1 cellular context compared by ENCODE assay signal in genomic region chr1:62423580-62424242, GRCh38.
TF ChIP-seq lines count a peak whose summit lies in the region.

No MANE protein-coding gene starts in this region.

TF ChIP-seq in HepG2, 621 proteins besides CTCF, POLR2A, EP300 and RAD21 (continued from another document and continues in another):
- no peak for TF ChIP-seq ZBTB40 (IDR thresholded peaks at IDR 0.05)
- peak; percentile 84 for TF ChIP-seq ZBTB40 (CRISPR knock-in tag; IDR thresholded peaks at IDR 0.05)
- TF ChIP-seq NAIF1 (CRISPR knock-in tag; IDR thresholded peaks at IDR 0.05; ENCODE audit: borderline replicate concordance): no peak
- peak; percentile 83 for TF ChIP-seq ZNF501 (CRISPR knock-in tag; IDR thresholded peaks at IDR 0.05)
- TF ChIP-seq ZNF513 (CRISPR knock-in tag; conservative IDR thresholded peaks at IDR 0.05): no peak
- no peak for TF ChIP-seq ZNF484 (CRISPR knock-in tag; IDR thresholded peaks at IDR 0.05; ENCODE audit: borderline replicate concordance, low read depth)
- TF ChIP-seq FOSL1 (CRISPR knock-in tag; IDR thresholded peaks at IDR 0.05; ENCODE audit: borderline replicate concordance): 0 out of 2 replicates have a peak, but pooled peaks have one; percentile 3
- no peak for TF ChIP-seq ZBTB49 (CRISPR knock-in tag; IDR thresholded peaks at IDR 0.05; ENCODE audit: borderline replicate concordance)
- TF ChIP-seq ATF1 (CRISPR knock-in tag; IDR thresholded peaks at IDR 0.05): peak; percentile 72; the same call in 1 of the 2 replicates
- TF ChIP-seq ZNF772 (CRISPR knock-in tag; IDR thresholded peaks at IDR 0.05): peak; percentile 68; the same call in 1 of the 2 replicates
- no peak for TF ChIP-seq HNRNPUL1 (IDR thresholded peaks at IDR 0.05; ENCODE audit: low read depth, low read length)
- TF ChIP-seq ZNF780A (CRISPR knock-in tag; IDR thresholded peaks at IDR 0.05): peak; percentile 54; the same call in 1 of the 2 replicates
- TF ChIP-seq ARID5B (CRISPR knock-in tag; IDR thresholded peaks at IDR 0.05): peak; percentile 91
- no peak for TF ChIP-seq ELK4 (CRISPR knock-in tag; IDR thresholded peaks at IDR 0.05; ENCODE audit: borderline replicate concordance)
- TF ChIP-seq ZNF839 (CRISPR knock-in tag; IDR thresholded peaks at IDR 0.05; ENCODE audit: borderline replicate concordance): no peak
- TF ChIP-seq ZNF143 (CRISPR knock-in tag; IDR thresholded peaks at IDR 0.05): 0 out of 2 replicates have a peak, but pooled peaks have one; percentile 21
- no peak for TF ChIP-seq SP1 (IDR thresholded peaks at IDR 0.05)
- TF ChIP-seq SP1 (CRISPR knock-in tag; IDR thresholded peaks at IDR 0.05): peak; percentile 65; the same call in 1 of the 2 replicates
- peak; percentile 99 for TF ChIP-seq MAX (IDR thresholded peaks at IDR 0.05)
- no peak for TF ChIP-seq ZNF775 (CRISPR knock-in tag; IDR thresholded peaks at IDR 0.05; ENCODE audit: borderline replicate concordance)
- TF ChIP-seq ATF7 (IDR thresholded peaks at IDR 0.05): peak; percentile 96
- TF ChIP-seq ATF7 (CRISPR knock-in tag; IDR thresholded peaks at IDR 0.05): peak; percentile 85; the same call in 1 of the 2 replicates
- peak; percentile 52; the same call in 1 of the 2 replicates for TF ChIP-seq BRD4 (CRISPR knock-in tag; IDR thresholded peaks at IDR 0.05)
- TF ChIP-seq ZBTB8A (CRISPR knock-in tag; IDR thresholded peaks at IDR 0.05; ENCODE audit: borderline replicate concordance, low read depth): no peak
- 0 out of 2 replicates have a peak, but pooled peaks have one; percentile 41 for TF ChIP-seq ARHGAP35 (CRISPR knock-in tag; IDR thresholded peaks at IDR 0.05; ENCODE audit: borderline replicate concordance)
- TF ChIP-seq ZNF580 (CRISPR knock-in tag; IDR thresholded peaks at IDR 0.05; ENCODE audit: borderline replicate concordance, low read depth): peak; percentile 65; the same call in 1 of the 2 replicates
- TF ChIP-seq ZBTB37 (CRISPR knock-in tag; IDR thresholded peaks at IDR 0.05): peak; percentile 62; the same call in 1 of the 2 replicates
- no peak for TF ChIP-seq HINFP (CRISPR knock-in tag; IDR thresholded peaks at IDR 0.05; ENCODE audit: low read depth)
- TF ChIP-seq BHLHE40 (IDR thresholded peaks at IDR 0.05; ENCODE audit: low read length): peak; percentile 82
- TF ChIP-seq SIN3A (IDR thresholded peaks at IDR 0.05; ENCODE audit: borderline replicate concordance, low read depth, low read length): 0 out of 2 replicates have a peak, but pooled peaks have one; percentile 53
- TF ChIP-seq ZNF558 (CRISPR knock-in tag; IDR thresholded peaks at IDR 0.05; ENCODE audit: borderline replicate concordance): no peak; the same call in 1 of the 2 replicates
- 0 out of 2 replicates have a peak, but pooled peaks have one; percentile 68 for TF ChIP-seq ZNF605 (CRISPR knock-in tag; IDR thresholded peaks at IDR 0.05)
- no peak for TF ChIP-seq NFE2 (CRISPR knock-in tag; IDR thresholded peaks at IDR 0.05)
- no peak for TF ChIP-seq IKZF4 (CRISPR knock-in tag; IDR thresholded peaks at IDR 0.05; ENCODE audit: borderline replicate concordance, low read depth, not compliant biosample characterization)
- TF ChIP-seq ZNF24 (IDR thresholded peaks at IDR 0.05): no peak
- 0 out of 2 replicates have a peak, but pooled peaks have one; percentile 26 for TF ChIP-seq JUN (CRISPR knock-in tag; IDR thresholded peaks at IDR 0.05)
- peak; percentile 91 for TF ChIP-seq HNF4G (IDR thresholded peaks at IDR 0.05; ENCODE audit: borderline replicate concordance, low read depth, low read length)
- peak; percentile 88 for TF ChIP-seq HNF4G (CRISPR knock-in tag; IDR thresholded peaks at IDR 0.05; ENCODE audit: borderline replicate concordance, low read depth)
